Comparison of ENCODE assay signal across 1 cellular context in genomic region chr10:79938728-79939380, GRCh38.
A peak's percentile ranks its signal among the peaks of the same experiment; 100 is the strongest.
TF ChIP-seq lines count a peak whose summit lies in the region.

No MANE protein-coding gene starts in this region.

TF ChIP-seq in K562, 482 proteins besides CTCF, POLR2A, EP300 and RAD21 (continued from another document):
- no peak for TF ChIP-seq RBBP5 (IDR thresholded peaks at IDR 0.05; ENCODE audit: borderline replicate concordance, insufficient read depth, low read length, poor library complexity, severe bottlenecking)
- TF ChIP-seq NFYB (IDR thresholded peaks at IDR 0.05; ENCODE audit: extremely low read depth, insufficient read length): no peak
- TF ChIP-seq ETV5 (CRISPR knock-in tag; IDR thresholded peaks at IDR 0.05; ENCODE audit: low read depth): no peak
- no peak for TF ChIP-seq HBP1 (CRISPR knock-in tag; IDR thresholded peaks at IDR 0.05)
- peak; percentile 17; the same call in 1 of the 2 replicates for TF ChIP-seq CTBP1 (IDR thresholded peaks at IDR 0.05; ENCODE audit: borderline replicate concordance)
- no peak for TF ChIP-seq POLR2H (tag; IDR thresholded peaks at IDR 0.05; ENCODE audit: low read depth)
- TF ChIP-seq ZNF785 (CRISPR knock-in tag; IDR thresholded peaks at IDR 0.05): no peak
- no peak for TF ChIP-seq TSHZ1 (CRISPR knock-in tag; IDR thresholded peaks at IDR 0.05)
- no peak for TF ChIP-seq GMEB1 (CRISPR knock-in tag; IDR thresholded peaks at IDR 0.05)
- TF ChIP-seq NRF1 (conservative IDR thresholded peaks at IDR 0.05 in 1 of 2, IDR thresholded peaks at IDR 0.05 in 1 of 2): peak in 1 of 2 experiments; percentile 37; a peak in 2 of 4 replicates
- no peak for TF ChIP-seq ZZZ3 (IDR thresholded peaks at IDR 0.05)
- no peak for TF ChIP-seq FOXA3 (CRISPR knock-in tag; conservative IDR thresholded peaks at IDR 0.05 in 1 of 2, IDR thresholded peaks at IDR 0.05 in 1 of 2)
- TF ChIP-seq FOXP4 (CRISPR knock-in tag; IDR thresholded peaks at IDR 0.05; ENCODE audit: borderline replicate concordance): no peak
- no peak for TF ChIP-seq ZBTB40 (IDR thresholded peaks at IDR 0.05)
- TF ChIP-seq ZBTB40 (CRISPR knock-in tag; IDR thresholded peaks at IDR 0.05): no peak
